Comparison of ENCODE assay signal across 8 cellular contexts in genomic region chr1:113677250-113678158, GRCh38.
DNase-seq lines count a peak whose midpoint lies in the region; ATAC-seq lines count a peak whose summit lies in the region.

No MANE protein-coding gene starts in this region.

- H3K36me3 Mint-ChIP-seq in stimulated activated naive B cell treated with anti-CD40 and anti-IgM and Interleukin-4, amounts not matched to agents 10 μg/mL and 1 μg/mL and 100 μg/mL, for 72 hours: no peaks in the 10 kb centered on the region

- no peak overlapping the region for H3K27ac Mint-ChIP-seq in stimulated activated naive B cell treated with anti-CD40 and anti-IgM and Interleukin-4, amounts not matched to agents 10 μg/mL and 1 μg/mL and 100 μg/mL, for 72 hours

- H3K27me3 Mint-ChIP-seq in stimulated activated naive B cell treated with anti-CD40 and anti-IgM and Interleukin-4, amounts not matched to agents 10 μg/mL and 1 μg/mL and 100 μg/mL, for 72 hours: no peaks in the 10 kb centered on the region

- ATAC-seq in GM18868 (IDR thresholded peaks at IDR 0.05; ENCODE audit: unreplicated experiment): peak; percentile 56
- ATAC-seq in stimulated activated naive B cell treated with anti-CD40 and anti-IgM and Interleukin-4, amounts not matched to agents 10 μg/mL and 1 μg/mL and 100 μg/mL, for 72 hours (replicated peaks): peak; percentile 57 to 65
- ATAC-seq in GM21515 (IDR thresholded peaks at IDR 0.05; ENCODE audit: unreplicated experiment): no peak
- ATAC-seq in GM19035 (IDR thresholded peaks at IDR 0.05; ENCODE audit: unreplicated experiment): no peak

- no peaks in the 10 kb centered on the region for H3K9me3 Mint-ChIP-seq in stimulated activated naive B cell treated with anti-CD40 and anti-IgM and Interleukin-4, amounts not matched to agents 10 μg/mL and 1 μg/mL and 100 μg/mL, for 72 hours

- H3K4me3 Mint-ChIP-seq in stimulated activated naive B cell treated with anti-CD40 and anti-IgM and Interleukin-4, amounts not matched to agents 10 μg/mL and 1 μg/mL and 100 μg/mL, for 72 hours: no peak overlapping the region

- H3K4me1 Mint-ChIP-seq in stimulated activated naive B cell treated with anti-CD40 and anti-IgM and Interleukin-4, amounts not matched to agents 10 μg/mL and 1 μg/mL and 100 μg/mL, for 72 hours: no peaks in the 10 kb centered on the region

- peak; percentile 50 to 55 for DNase-seq in AML-193 (lab: John Stamatoyannopoulos, UW)
- DNase-seq in NCI-H2196 treated with DMSO at 0.1 percent for 48 hours (lab: John Stamatoyannopoulos, UW; ENCODE audit: unreplicated experiment): peak; percentile 41
- peak; percentile 32 for DNase-seq in amniotic stem cell (lab: John Stamatoyannopoulos, UW)
- DNase-seq in hepatic stellate cell (ENCODE audit: low spot score): peak; percentile 49
- DNase-seq in stimulated activated naive B cell treated with anti-CD40 and anti-IgM and Interleukin-4, amounts not matched to agents 10 μg/mL and 1 μg/mL and 100 μg/mL, for 72 hours: no peak

Comparison
In these comparisons a context has a peak if more than half of its experiments do, and no peak if none do; other contexts are left out.
1. ATAC-seq: peak in GM18868 (single experiment) and stimulated activated naive B cell treated with anti-CD40 and anti-IgM and Interleukin-4, amounts not matched to agents 10 μg/mL and 1 μg/mL and 100 μg/mL, for 72 hours (2 of 2); none in GM21515 (single experiment) and GM19035 (single experiment).